ENCODE assay signal across 21 cellular contexts in the genomic region with DNA sequence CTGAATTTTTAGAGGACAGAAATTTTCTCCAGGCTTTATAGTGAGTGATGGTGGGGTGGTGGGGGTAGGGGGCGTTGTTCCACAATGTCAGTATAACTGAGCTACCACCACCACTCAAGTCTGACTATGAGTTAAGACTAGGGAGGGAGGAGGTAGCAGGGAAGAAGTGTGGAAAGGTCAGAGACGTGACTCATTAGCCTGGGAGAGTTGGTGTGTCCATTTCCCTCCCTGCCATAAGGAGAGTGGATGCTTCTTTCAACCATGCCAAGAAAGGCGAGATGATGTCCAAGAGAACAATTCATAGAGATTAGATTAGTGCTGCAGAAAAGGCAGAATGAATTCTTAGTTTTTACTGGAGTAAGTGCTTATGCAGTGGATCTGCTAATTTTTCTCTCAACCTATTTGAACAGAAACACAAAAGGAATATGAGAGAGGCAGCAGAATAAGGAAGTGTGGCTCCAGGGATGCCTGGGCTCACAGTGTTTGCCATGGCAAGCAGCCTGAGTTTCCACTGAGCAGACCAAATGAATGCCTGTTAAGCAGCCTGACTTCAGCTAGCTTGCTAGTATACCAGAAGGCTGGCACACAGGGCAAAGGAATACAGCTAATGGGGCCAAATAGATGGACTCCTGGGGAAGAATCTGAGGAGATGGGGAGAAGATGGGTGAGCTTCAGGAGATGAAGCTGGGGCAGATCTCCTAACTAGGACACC.
DNase-seq lines count a peak whose midpoint lies in the region; ATAC-seq and TF ChIP-seq lines count a peak whose summit lies in the region.
"Had no signal": no experiment of that assay in that cellular context is flagged by ENCODE, and none has a peak within 500 bp of the region (broad histone marks: within the 10 kb centered on the region; RNA-seq: fewer than 3 reads in every experiment).

No MANE protein-coding gene starts in this region.

- in situ Hi-C loops in astrocyte of the spinal cord (cut with HindIII; ENCODE audit: low sequenced_read_pairs), result no loop called here

- intact Hi-C loops in left lung (cut with DNase I), result no loop called here

- H3K4me1 ChIP-seq in left lung, result no peaks in the 10 kb centered on the region

- H3K36me3 ChIP-seq in left lung, result no peaks in the 10 kb centered on the region
- H3K36me3 ChIP-seq: brain microvascular endothelial cell had no signal

- ATAC-seq in left lung (peak; percentile 34), left lobe of liver (no peak), HG03378 (IDR thresholded peaks at IDR 0.05; ENCODE audit: unreplicated experiment) (no peak)
- no peak for ATAC-seq in activated CD4-positive, CD25-positive, alpha-beta regulatory T cell treated with anti-CD3 and anti-CD28 coated beads, Interleukin-2, amount 50 U/mL, for 24 hours
- ATAC-seq: mucosa of descending colon; Panc1; stimulated activated effector memory CD8-positive, alpha-beta T cell treated with anti-CD3 and anti-CD28 coated beads, Interleukin-12 subunit alpha, Interleukin-12 subunit beta, amount 100 ng/mL, for 72 hours; T-helper 17 cell had no signal

- H3K9me3 ChIP-seq in left lung, result no peaks in the 10 kb centered on the region

- no peak overlapping the region for H3K27ac ChIP-seq in left lung
- H3K27ac ChIP-seq: brain microvascular endothelial cell, skin epidermis had no signal

- no peak for TF ChIP-seq CTCF in AG10803 (conservative IDR thresholded peaks at IDR 0.05; ENCODE audit: low read length)
- TF ChIP-seq CTCF in astrocyte of the spinal cord (IDR thresholded peaks at IDR 0.05; ENCODE audit: low read depth, low read length), result no peak
- no peak for TF ChIP-seq CTCF in left lung (IDR thresholded peaks at IDR 0.05)

- H3K4me3 ChIP-seq in AG10803 (ENCODE audit: low read length) (no peak overlapping the region), astrocyte of the spinal cord (ENCODE audit: low read depth, low read length) (no peak overlapping the region), left lung (no peak overlapping the region)
- H3K4me3 ChIP-seq: mucosa of descending colon, skin epidermis had no signal

- no peaks in the 10 kb centered on the region for H3K27me3 ChIP-seq in left lung
- H3K27me3 ChIP-seq: brain microvascular endothelial cell had no signal

- DNase-seq in AG10803 (ENCODE audit: low read depth) (peak; percentile 25), HT1080 (ENCODE audit: low read depth) (peak; percentile 74), astrocyte of the spinal cord (ENCODE audit: low read depth, low spot score) (peak; percentile 37), left lung (no peak), left lobe of liver (ENCODE audit: low spot score) (no peak), NCI-H146 (lab: John Stamatoyannopoulos, UW) (no peak)
- DNase-seq: activated CD4-positive, alpha-beta T cell treated with anti-CD3 and anti-CD28 coated beads, Interleukin-2, amount 10 ng/mL, durations not matched to agents 7 days and 5 days; activated naive CD8-positive, alpha-beta T cell treated with anti-CD3 and anti-CD28 coated beads, Interleukin-2, amount 10 ng/mL, durations not matched to agents 7 days and 5 days; brain microvascular endothelial cell; GF-D8; mucosa of descending colon; NCI-H187; NCI-H345; NK-92 treated with Interleukin-12 subunit alpha and Interleukin-12 subunit beta, amount 100 ng/mL, for 24 hours; stimulated activated CD4-positive, alpha-beta T cell treated with anti-CD3 and anti-CD28 coated beads, Interleukin-2, amount 100 ng/mL, for 24 hours; T-helper 17 cell had no signal

Comparison
In these comparisons a context has a peak if more than half of its experiments do, and no peak if none do; other contexts are left out.
1. DNase-seq: peak in AG10803 (single experiment), HT1080 (single experiment) and astrocyte of the spinal cord (single experiment); none in left lung (0 of 2), left lobe of liver (single experiment) and NCI-H146 (single experiment).